11 cellular contexts compared by ENCODE assay signal in the genomic region with DNA sequence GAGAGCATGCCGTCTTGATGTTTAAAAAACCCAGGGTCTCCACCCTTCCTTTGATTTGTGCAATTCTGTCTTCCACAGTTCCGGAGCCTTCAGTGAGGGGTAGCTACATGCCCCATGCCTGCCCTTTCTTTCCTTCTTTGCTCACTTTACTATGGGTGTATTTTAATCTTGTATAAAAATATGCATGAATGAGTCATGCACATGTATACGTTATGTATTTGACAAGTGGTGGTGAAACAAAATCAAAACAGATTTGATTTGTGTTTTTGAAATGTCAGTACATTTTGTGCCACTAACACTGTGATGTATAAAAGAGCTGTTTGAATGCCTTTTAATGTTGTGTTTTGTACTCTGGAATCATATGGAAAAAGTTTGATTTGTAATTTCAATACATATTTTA.
DNase-seq lines count a peak whose midpoint lies in the region; ATAC-seq and TF ChIP-seq lines count a peak whose summit lies in the region.
"Had no signal": no experiment of that assay in that cellular context is flagged by ENCODE, and none has a peak within 500 bp of the region (broad histone marks: within the 10 kb centered on the region; RNA-seq: fewer than 3 reads in every experiment).

No MANE protein-coding gene starts in this region.

- H3K4me3 Mint-ChIP-seq in CD4-positive, CD25-positive, alpha-beta regulatory T cell, result no peak overlapping the region
- H3K4me3 Mint-ChIP-seq: CD14-positive monocyte had no signal

- no peak for DNase-seq in CD4-positive, CD25-positive, alpha-beta regulatory T cell
- DNase-seq in dorsolateral prefrontal cortex (no peak), iris pigment epithelial cell (ENCODE audit: low read depth) (peak; percentile 45), SW480 (ENCODE audit: low spot score) (no peak)
- DNase-seq in activated T-cell treated with anti-CD3 and anti-CD28 coated beads, Interleukin-2, amount 50 U/mL, for 48 hours, result no peak
- no peak for DNase-seq in stimulated activated CD4-positive, alpha-beta T cell treated with anti-CD3 and anti-CD28 coated beads, Interleukin-2, amount 100 ng/mL, for 24 hours

- H3K36me3 ChIP-seq in CD4-positive, CD25-positive, alpha-beta regulatory T cell (ENCODE audit: control insufficient read depth, insufficient read depth, low read length), result peaks cover 6% of the 10 kb centered on the region
- H3K36me3 ChIP-seq: HAP-1 had no signal

- peak overlapping the region in 2 of 3 donors; percentile 50 to 76 for H3K27ac Mint-ChIP-seq in CD4-positive, CD25-positive, alpha-beta regulatory T cell
- H3K27ac Mint-ChIP-seq: CD14-positive monocyte had no signal

- peaks cover 24% of the 10 kb centered on the region for H3K36me3 Mint-ChIP-seq in CD4-positive, CD25-positive, alpha-beta regulatory T cell

- intact Hi-C loops in dorsolateral prefrontal cortex (cut with DNase I), result loop anchor here (2.0 to 5.0 kb wide), 2 partner anchors 146 to 147 kb away; no protein-coding TSS in a partner anchor

- no peaks in the 10 kb centered on the region for H3K27me3 Mint-ChIP-seq in CD4-positive, CD25-positive, alpha-beta regulatory T cell

- H3K27ac ChIP-seq in CD4-positive, CD25-positive, alpha-beta regulatory T cell (ENCODE audit: insufficient read depth, low read length, poor library complexity, severe bottlenecking), result no peak overlapping the region
- peak overlapping the region in 40 of 59 donors; percentile 5 to 70 (median 34) for H3K27ac ChIP-seq in dorsolateral prefrontal cortex
- H3K27ac ChIP-seq: 22Rv1 had no signal

- H3K4me1 Mint-ChIP-seq in CD4-positive, CD25-positive, alpha-beta regulatory T cell, result peaks cover 0 to 23% (median 5%) of the 10 kb centered on the region in 4 donors

- H3K4me1 ChIP-seq in CD4-positive, CD25-positive, alpha-beta regulatory T cell (ENCODE audit: control insufficient read depth, insufficient read depth, low read length, poor library complexity, severe bottlenecking), result no peaks in the 10 kb centered on the region
- H3K4me1 ChIP-seq: HAP-1 had no signal

- no peaks in the 10 kb centered on the region for H3K9me3 ChIP-seq in CD4-positive, CD25-positive, alpha-beta regulatory T cell (ENCODE audit: control insufficient read depth in 2 of 2, low read length in 2 of 2)
- H3K9me3 ChIP-seq: HAP-1 had no signal

- no peak overlapping the region for H3K4me3 ChIP-seq in CD4-positive, CD25-positive, alpha-beta regulatory T cell (ENCODE audit: low read depth, low read length)
- no peak overlapping the region for H3K4me3 ChIP-seq in dorsolateral prefrontal cortex
- H3K4me3 ChIP-seq: HAP-1 had no signal

- TF ChIP-seq CTCF in dorsolateral prefrontal cortex (IDR thresholded peaks at IDR 0.05 in 54 of 56, conservative IDR thresholded peaks at IDR 0.05 in 2 of 56; ENCODE audit: low read depth in 1 of 56, partially characterized antibody in 56 of 56), result no peak

- ATAC-seq in CD4-positive, CD25-positive, alpha-beta regulatory T cell (ENCODE audit: low read depth in 2 of 2), result no peak
- ATAC-seq in SK-N-SH treated with all-trans-retinoic acid at 6 μM for 48 hours (peak; percentile 39; the same call in 2 of the 3 replicates), HG02840 (IDR thresholded peaks at IDR 0.05; ENCODE audit: low FRiP score, unreplicated experiment) (no peak)

- no peaks in the 10 kb centered on the region for H3K9me3 Mint-ChIP-seq in CD4-positive, CD25-positive, alpha-beta regulatory T cell

- no peaks in the 10 kb centered on the region for H3K27me3 ChIP-seq in CD4-positive, CD25-positive, alpha-beta regulatory T cell (ENCODE audit: control insufficient read depth, insufficient read depth, low read length)
- H3K27me3 ChIP-seq in dorsolateral prefrontal cortex, result no peaks in the 10 kb centered on the region

TF ChIP-seq in SK-N-SH treated with all-trans-retinoic acid at 6 μM for 48 hours, 23 proteins besides CTCF, POLR2A, EP300 and RAD21:
- TF ChIP-seq ZC3H10 (CRISPR knock-in tag; IDR thresholded peaks at IDR 0.05) (no peak), ZFP3 (CRISPR knock-in tag; IDR thresholded peaks at IDR 0.05) (no peak), OSR1 (CRISPR knock-in tag; IDR thresholded peaks at IDR 0.05) (no peak)
- TF ChIP-seq, protein P1, sequence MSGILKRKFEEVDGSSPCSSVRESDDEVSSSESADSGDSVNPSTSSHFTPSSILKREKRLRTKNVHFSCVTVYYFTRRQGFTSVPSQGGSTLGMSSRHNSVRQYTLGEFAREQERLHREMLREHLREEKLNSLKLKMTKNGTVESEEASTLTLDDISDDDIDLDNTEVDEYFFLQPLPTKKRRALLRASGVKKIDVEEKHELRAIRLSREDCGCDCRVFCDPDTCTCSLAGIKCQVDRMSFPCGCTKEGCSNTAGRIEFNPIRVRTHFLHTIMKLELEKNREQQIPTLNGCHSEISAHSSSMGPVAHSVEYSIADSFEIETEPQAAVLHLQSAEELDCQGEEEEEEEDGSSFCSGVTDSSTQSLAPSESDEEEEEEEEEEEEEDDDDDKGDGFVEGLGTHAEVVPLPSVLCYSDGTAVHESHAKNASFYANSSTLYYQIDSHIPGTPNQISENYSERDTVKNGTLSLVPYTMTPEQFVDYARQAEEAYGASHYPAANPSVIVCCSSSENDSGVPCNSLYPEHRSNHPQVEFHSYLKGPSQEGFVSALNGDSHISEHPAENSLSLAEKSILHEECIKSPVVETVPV (CRISPR knock-in tag; IDR thresholded peaks at IDR 0.05), result no peak
- TF ChIP-seq, protein P2, sequence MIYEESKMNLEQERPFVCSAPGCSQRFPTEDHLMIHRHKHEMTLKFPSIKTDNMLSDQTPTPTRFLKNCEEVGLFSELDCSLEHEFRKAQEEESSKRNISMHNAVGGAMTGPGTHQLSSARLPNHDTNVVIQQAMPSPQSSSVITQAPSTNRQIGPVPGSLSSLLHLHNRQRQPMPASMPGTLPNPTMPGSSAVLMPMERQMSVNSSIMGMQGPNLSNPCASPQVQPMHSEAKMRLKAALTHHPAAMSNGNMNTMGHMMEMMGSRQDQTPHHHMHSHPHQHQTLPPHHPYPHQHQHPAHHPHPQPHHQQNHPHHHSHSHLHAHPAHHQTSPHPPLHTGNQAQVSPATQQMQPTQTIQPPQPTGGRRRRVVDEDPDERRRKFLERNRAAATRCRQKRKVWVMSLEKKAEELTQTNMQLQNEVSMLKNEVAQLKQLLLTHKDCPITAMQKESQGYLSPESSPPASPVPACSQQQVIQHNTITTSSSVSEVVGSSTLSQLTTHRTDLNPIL (CRISPR knock-in tag; IDR thresholded peaks at IDR 0.05; ENCODE audit: low read depth), result no peak
- TF ChIP-seq, protein P3, sequence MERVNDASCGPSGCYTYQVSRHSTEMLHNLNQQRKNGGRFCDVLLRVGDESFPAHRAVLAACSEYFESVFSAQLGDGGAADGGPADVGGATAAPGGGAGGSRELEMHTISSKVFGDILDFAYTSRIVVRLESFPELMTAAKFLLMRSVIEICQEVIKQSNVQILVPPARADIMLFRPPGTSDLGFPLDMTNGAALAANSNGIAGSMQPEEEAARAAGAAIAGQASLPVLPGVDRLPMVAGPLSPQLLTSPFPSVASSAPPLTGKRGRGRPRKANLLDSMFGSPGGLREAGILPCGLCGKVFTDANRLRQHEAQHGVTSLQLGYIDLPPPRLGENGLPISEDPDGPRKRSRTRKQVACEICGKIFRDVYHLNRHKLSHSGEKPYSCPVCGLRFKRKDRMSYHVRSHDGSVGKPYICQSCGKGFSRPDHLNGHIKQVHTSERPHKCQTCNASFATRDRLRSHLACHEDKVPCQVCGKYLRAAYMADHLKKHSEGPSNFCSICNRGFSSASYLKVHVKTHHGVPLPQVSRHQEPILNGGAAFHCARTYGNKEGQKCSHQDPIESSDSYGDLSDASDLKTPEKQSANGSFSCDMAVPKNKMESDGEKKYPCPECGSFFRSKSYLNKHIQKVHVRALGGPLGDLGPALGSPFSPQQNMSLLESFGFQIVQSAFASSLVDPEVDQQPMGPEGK (CRISPR knock-in tag; IDR thresholded peaks at IDR 0.05; ENCODE audit: borderline replicate concordance), result no peak
